ENCODE assay signal across 11 cellular contexts in the genomic region with DNA sequence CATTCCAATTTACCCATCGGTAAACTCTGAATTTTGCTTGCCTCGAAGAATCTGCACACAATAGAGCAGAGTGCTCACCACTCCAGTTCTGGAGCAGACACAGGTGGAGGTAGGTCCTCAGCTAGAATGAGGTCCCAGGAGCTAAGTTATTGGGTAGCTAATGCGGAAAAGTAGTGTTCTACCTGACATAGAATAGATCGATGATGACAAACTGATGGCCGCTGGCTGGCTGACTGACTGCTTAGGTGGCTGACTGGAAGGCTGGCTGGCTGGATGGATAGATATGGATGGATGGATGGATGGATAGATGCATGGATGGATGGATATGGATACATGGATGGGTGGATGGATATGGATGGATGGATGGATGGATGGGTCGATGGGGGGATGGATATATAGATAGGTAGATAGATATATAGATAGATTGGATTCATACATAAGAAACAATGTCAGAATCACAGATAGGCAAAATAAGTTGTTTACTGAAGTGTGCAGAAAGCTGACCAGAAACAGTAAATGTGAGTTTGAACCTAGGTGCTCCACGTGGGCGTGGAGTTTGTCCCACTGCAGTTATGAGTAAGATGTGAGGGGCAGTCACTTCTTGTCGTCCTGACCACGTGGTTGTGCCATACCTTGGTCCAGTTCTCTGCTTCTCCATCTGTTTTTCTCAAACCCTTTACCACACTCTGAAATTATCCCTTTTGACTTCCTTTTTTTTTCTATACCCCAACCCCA.
DNase-seq lines count a peak whose midpoint lies in the region; ATAC-seq and TF ChIP-seq lines count a peak whose summit lies in the region.
"Had no signal": no experiment of that assay in that cellular context is flagged by ENCODE, and none has a peak within 500 bp of the region (broad histone marks: within the 10 kb centered on the region; RNA-seq: fewer than 3 reads in every experiment).

No MANE protein-coding gene starts in this region.

- POLR2A ChIA-PET in activated CD4-positive, alpha-beta memory T cell treated with anti-CD3 and anti-CD28 coated beads for 36 hours (lab: Charles Lee), result no interaction called here
- POLR2A ChIA-PET in activated CD4-positive, alpha-beta memory T cell treated with anti-CD3 and anti-CD28 coated beads, Interleukin-2, amount 10 ng/mL, durations not matched to agents 7 days and 5 days (lab: Charles Lee), result no interaction called here

- no peak overlapping the region for H3K4me3 Mint-ChIP-seq in activated CD4-positive, alpha-beta memory T cell treated with anti-CD3 and anti-CD28 coated beads for 36 hours
- H3K4me3 Mint-ChIP-seq in activated CD4-positive, alpha-beta memory T cell treated with anti-CD3 and anti-CD28 coated beads, Interleukin-2, amount 10 ng/mL, durations not matched to agents 7 days and 5 days, result no peak overlapping the region
- H3K4me3 Mint-ChIP-seq in stimulated activated effector memory CD8-positive, alpha-beta T cell treated with anti-CD3 and anti-CD28 coated beads, Interleukin-12 subunit alpha, Interleukin-12 subunit beta, amount 100 ng/mL, for 72 hours, result no peak overlapping the region
- H3K4me3 Mint-ChIP-seq in GM23338, result no peak overlapping the region

- H3K27ac ChIP-seq in GM23338 (ENCODE audit: low read depth), result no peak overlapping the region
- H3K27ac ChIP-seq: upper lobe of right lung, WERI-Rb-1 had no signal

- CTCF ChIA-PET in activated CD4-positive, alpha-beta memory T cell treated with anti-CD3 and anti-CD28 coated beads for 36 hours (lab: Charles Lee), result interaction anchor here (0.8 to 2.6 kb wide), 6 partner anchors 9 to 376 kb away, joined by 4 to 25 read pairs (median 10); no protein-coding TSS in a partner anchor
- CTCF ChIA-PET in activated CD4-positive, alpha-beta memory T cell treated with anti-CD3 and anti-CD28 coated beads, Interleukin-2, amount 10 ng/mL, durations not matched to agents 7 days and 5 days (lab: Charles Lee), result interaction anchor here (1.0 to 2.0 kb wide), 7 partner anchors 8 to 669 kb away, joined by 3 to 29 read pairs (median 5); no protein-coding TSS in a partner anchor

- intact Hi-C loops in activated CD4-positive, alpha-beta memory T cell treated with anti-CD3 and anti-CD28 coated beads for 36 hours (cut with micrococcal nuclease), result loop anchor here (1.0 to 5.0 kb wide), 2 partner anchors 220 to 663 kb away; no protein-coding TSS in a partner anchor

- H3K9me2 ChIP-seq in GM23338 (ENCODE audit: insufficient read depth), result peaks cover 4% of the 10 kb centered on the region; the same call in 1 of the 2 replicates

- 0 out of 2 replicates have a peak, but pooled peaks cover 4% of the 10 kb centered on the region for H3K36me3 ChIP-seq in GM23338 (ENCODE audit: insufficient read depth)
- H3K36me3 ChIP-seq: upper lobe of right lung, WERI-Rb-1 had no signal

- no peaks in the 10 kb centered on the region for H3F3A ChIP-seq in GM23338 (replicated peaks; ENCODE audit: low read depth)

- no peaks in the 10 kb centered on the region for H3K36me3 Mint-ChIP-seq in activated CD4-positive, alpha-beta memory T cell treated with anti-CD3 and anti-CD28 coated beads for 36 hours
- no peaks in the 10 kb centered on the region for H3K36me3 Mint-ChIP-seq in activated CD4-positive, alpha-beta memory T cell treated with anti-CD3 and anti-CD28 coated beads, Interleukin-2, amount 10 ng/mL, durations not matched to agents 7 days and 5 days (ENCODE audit: low read depth)
- no peaks in the 10 kb centered on the region for H3K36me3 Mint-ChIP-seq in stimulated activated effector memory CD8-positive, alpha-beta T cell treated with anti-CD3 and anti-CD28 coated beads, Interleukin-12 subunit alpha, Interleukin-12 subunit beta, amount 100 ng/mL, for 72 hours
- H3K36me3 Mint-ChIP-seq in GM23338 (ENCODE audit: low read depth), result peaks cover 19% of the 10 kb centered on the region

- H3K4me1 Mint-ChIP-seq in activated CD4-positive, alpha-beta memory T cell treated with anti-CD3 and anti-CD28 coated beads for 36 hours (ENCODE audit: low read depth), result peaks cover 3% of the 10 kb centered on the region
- peaks cover 2% of the 10 kb centered on the region for H3K4me1 Mint-ChIP-seq in activated CD4-positive, alpha-beta memory T cell treated with anti-CD3 and anti-CD28 coated beads, Interleukin-2, amount 10 ng/mL, durations not matched to agents 7 days and 5 days
- peaks cover 4% of the 10 kb centered on the region for H3K4me1 Mint-ChIP-seq in stimulated activated effector memory CD8-positive, alpha-beta T cell treated with anti-CD3 and anti-CD28 coated beads, Interleukin-12 subunit alpha, Interleukin-12 subunit beta, amount 100 ng/mL, for 72 hours
- no peaks in the 10 kb centered on the region for H3K4me1 Mint-ChIP-seq in GM23338

- peak; percentile 13 for ATAC-seq in GM21526 (IDR thresholded peaks at IDR 0.05; ENCODE audit: low FRiP score, unreplicated experiment)
- ATAC-seq in HG03378 (IDR thresholded peaks at IDR 0.05; ENCODE audit: unreplicated experiment), result peak; percentile 41
- peak; percentile 50 for ATAC-seq in stimulated activated effector memory CD8-positive, alpha-beta T cell treated with anti-CD3 and anti-CD28 coated beads, Interleukin-12 subunit alpha, Interleukin-12 subunit beta, amount 100 ng/mL, for 72 hours
- ATAC-seq in GM23338, result no peak

- no peak overlapping the region for H3K27ac Mint-ChIP-seq in activated CD4-positive, alpha-beta memory T cell treated with anti-CD3 and anti-CD28 coated beads for 36 hours
- no peak overlapping the region for H3K27ac Mint-ChIP-seq in activated CD4-positive, alpha-beta memory T cell treated with anti-CD3 and anti-CD28 coated beads, Interleukin-2, amount 10 ng/mL, durations not matched to agents 7 days and 5 days
- H3K27ac Mint-ChIP-seq in stimulated activated effector memory CD8-positive, alpha-beta T cell treated with anti-CD3 and anti-CD28 coated beads, Interleukin-12 subunit alpha, Interleukin-12 subunit beta, amount 100 ng/mL, for 72 hours, result no peak overlapping the region
- no peak overlapping the region for H3K27ac Mint-ChIP-seq in GM23338

- no peaks in the 10 kb centered on the region for H3K4me1 ChIP-seq in GM23338 (ENCODE audit: insufficient read depth)
- H3K4me1 ChIP-seq: upper lobe of right lung had no signal

- no peak overlapping the region for H3K4me2 ChIP-seq in GM23338

- no peaks in the 10 kb centered on the region for H3K27me3 ChIP-seq in GM23338 (ENCODE audit: insufficient read depth)
- H3K27me3 ChIP-seq: upper lobe of right lung had no signal

- H4K20me1 ChIP-seq in GM23338 (replicated peaks; ENCODE audit: insufficient read depth), result no peaks in the 10 kb centered on the region

- TF ChIP-seq CTCF in GM23338 (conservative IDR thresholded peaks at IDR 0.05; ENCODE audit: low read depth in 2 of 2), result no peak

- H3K4me3 ChIP-seq in GM23338, result no peak overlapping the region
- H3K4me3 ChIP-seq: upper lobe of right lung had no signal

- DNase-seq in activated CD4-positive, alpha-beta memory T cell treated with anti-CD3 and anti-CD28 coated beads for 36 hours, result peak; percentile 33
- no peak for DNase-seq in activated CD4-positive, alpha-beta memory T cell treated with anti-CD3 and anti-CD28 coated beads, Interleukin-2, amount 10 ng/mL, durations not matched to agents 7 days and 5 days
- no peak for DNase-seq in stimulated activated effector memory CD8-positive, alpha-beta T cell treated with anti-CD3 and anti-CD28 coated beads, Interleukin-12 subunit alpha, Interleukin-12 subunit beta, amount 100 ng/mL, for 72 hours (ENCODE audit: low spot score in 2 of 2)
- DNase-seq in GM23338 (ENCODE audit: low spot score), result no peak
- no peak for DNase-seq in dermis blood vessel endothelial cell
- DNase-seq in inferior parietal cortex (ENCODE audit: extremely low spot score), result no peak
- DNase-seq: NCI-H187 treated with DMSO at 0.1 percent for 48 hours, upper lobe of right lung had no signal

- H3K9me3 Mint-ChIP-seq in activated CD4-positive, alpha-beta memory T cell treated with anti-CD3 and anti-CD28 coated beads for 36 hours, result peaks cover 17% of the 10 kb centered on the region
- peaks cover 6% of the 10 kb centered on the region for H3K9me3 Mint-ChIP-seq in activated CD4-positive, alpha-beta memory T cell treated with anti-CD3 and anti-CD28 coated beads, Interleukin-2, amount 10 ng/mL, durations not matched to agents 7 days and 5 days
- peaks cover 7% of the 10 kb centered on the region for H3K9me3 Mint-ChIP-seq in stimulated activated effector memory CD8-positive, alpha-beta T cell treated with anti-CD3 and anti-CD28 coated beads, Interleukin-12 subunit alpha, Interleukin-12 subunit beta, amount 100 ng/mL, for 72 hours
- H3K9me3 Mint-ChIP-seq in GM23338, result peaks cover 24% of the 10 kb centered on the region

- peaks cover 8% of the 10 kb centered on the region for H3K27me3 Mint-ChIP-seq in activated CD4-positive, alpha-beta memory T cell treated with anti-CD3 and anti-CD28 coated beads for 36 hours
- H3K27me3 Mint-ChIP-seq in activated CD4-positive, alpha-beta memory T cell treated with anti-CD3 and anti-CD28 coated beads, Interleukin-2, amount 10 ng/mL, durations not matched to agents 7 days and 5 days, result peaks cover 18% of the 10 kb centered on the region
- H3K27me3 Mint-ChIP-seq in GM23338 (ENCODE audit: insufficient read depth, low read depth, poor library complexity), result peaks cover 2% of the 10 kb centered on the region

- no peak overlapping the region for H2AFZ ChIP-seq in GM23338

- H3K79me2 ChIP-seq in GM23338 (replicated peaks; ENCODE audit: insufficient read depth), result no peaks in the 10 kb centered on the region
